In the genomic region with DNA sequence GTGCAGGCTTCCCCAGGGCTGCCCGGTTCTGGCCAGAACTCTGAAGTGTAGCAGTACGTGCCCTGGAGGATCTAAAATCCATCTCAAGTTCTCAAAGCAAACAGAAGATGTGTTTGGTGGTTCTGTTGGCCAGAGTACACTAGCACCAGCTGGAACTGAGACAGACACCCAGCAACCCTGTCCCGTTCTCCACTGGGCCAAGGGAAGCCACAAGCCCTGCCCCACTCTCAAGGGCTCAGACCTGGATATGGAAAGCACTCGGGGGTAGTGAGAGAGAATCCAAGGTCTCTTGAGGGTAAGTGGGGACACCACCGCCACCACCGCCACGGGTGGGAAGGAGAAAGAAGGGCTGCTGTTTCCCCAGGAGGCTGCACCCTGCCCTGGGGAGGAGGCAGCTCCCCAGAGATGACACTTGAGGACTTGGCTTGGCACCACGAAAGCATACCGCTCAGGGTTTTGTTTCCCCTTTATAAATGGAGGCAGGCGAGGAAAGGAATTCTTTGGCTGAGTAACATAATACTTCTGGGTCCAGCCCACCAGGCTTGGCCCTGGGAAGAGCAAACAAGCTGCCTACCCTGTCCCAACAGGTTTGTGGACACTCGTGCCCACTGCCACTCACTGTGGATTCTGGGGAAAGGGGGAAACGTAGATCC, we compare ENCODE assay signal across 1 cellular context.
TF ChIP-seq lines count a peak whose summit lies in the region.

No MANE protein-coding gene starts in this region.

TF ChIP-seq in GM23338, 12 proteins besides CTCF, POLR2A, EP300 and RAD21 (continued from another document):
- TF ChIP-seq CREB1 (CRISPR knock-in tag; IDR thresholded peaks at IDR 0.05; ENCODE audit: low read depth) = no peak
- TF ChIP-seq ZNF331 (CRISPR knock-in tag; IDR thresholded peaks at IDR 0.05; ENCODE audit: low read depth) = no peak
- TF ChIP-seq STAT1 (IDR thresholded peaks at IDR 0.05; ENCODE audit: unreplicated experiment) = no peak
- no peak for TF ChIP-seq ZNF462 (CRISPR knock-in tag; IDR thresholded peaks at IDR 0.05)
- no peak for TF ChIP-seq POLR2AphosphoS5 (IDR thresholded peaks at IDR 0.05; ENCODE audit: low read depth)
- no peak for TF ChIP-seq JUNB (IDR thresholded peaks at IDR 0.05; ENCODE audit: unreplicated experiment)
- TF ChIP-seq, protein P1, sequence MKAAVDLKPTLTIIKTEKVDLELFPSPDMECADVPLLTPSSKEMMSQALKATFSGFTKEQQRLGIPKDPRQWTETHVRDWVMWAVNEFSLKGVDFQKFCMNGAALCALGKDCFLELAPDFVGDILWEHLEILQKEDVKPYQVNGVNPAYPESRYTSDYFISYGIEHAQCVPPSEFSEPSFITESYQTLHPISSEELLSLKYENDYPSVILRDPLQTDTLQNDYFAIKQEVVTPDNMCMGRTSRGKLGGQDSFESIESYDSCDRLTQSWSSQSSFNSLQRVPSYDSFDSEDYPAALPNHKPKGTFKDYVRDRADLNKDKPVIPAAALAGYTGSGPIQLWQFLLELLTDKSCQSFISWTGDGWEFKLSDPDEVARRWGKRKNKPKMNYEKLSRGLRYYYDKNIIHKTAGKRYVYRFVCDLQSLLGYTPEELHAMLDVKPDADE (IDR thresholded peaks at IDR 0.05) = no peak
